Comparison of ENCODE assay signal across 8 cellular contexts in the genomic region with DNA sequence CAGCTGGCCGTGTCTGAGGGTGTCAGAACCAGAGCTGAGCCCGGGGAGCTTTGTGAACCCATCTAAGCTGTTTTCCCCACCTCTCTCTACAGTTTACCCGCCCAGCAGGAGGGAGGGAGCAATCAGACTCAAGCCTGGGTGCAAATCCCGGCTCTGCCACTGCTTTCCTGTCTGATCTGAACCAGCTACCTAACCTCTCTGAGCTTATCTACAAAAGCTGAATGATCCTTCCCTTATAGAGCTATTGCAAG. TPM values are rescaled to one million over a fixed set of nuclear protein-coding genes. Genes with fewer than 3 reads are reported as not detected.
DNase-seq lines count a peak whose midpoint lies in the region; ATAC-seq and TF ChIP-seq lines count a peak whose summit lies in the region.

No MANE protein-coding gene starts in this region.

- POLR2A ChIA-PET in activated CD4-positive, alpha-beta T cell treated with anti-CD3 and anti-CD28 coated beads, Interleukin-2, amount 10 ng/mL, durations not matched to agents 7 days and 5 days (lab: Charles Lee), result interaction anchor here (0.6 to 1.3 kb wide), 2 partner anchors 12 to 15 kb away, joined by 5 to 7 read pairs; partner anchors contain the start of gene APOL1

- H3K27ac Mint-ChIP-seq in activated CD4-positive, alpha-beta T cell treated with anti-CD3 and anti-CD28 coated beads, Interleukin-2, amount 10 ng/mL, durations not matched to agents 7 days and 5 days, result peak overlapping the region; percentile 93

- H3K4me3 ChIP-seq in fibroblast of villous mesenchyme (ENCODE audit: low read depth, low read length) (peak overlapping the region; percentile 84), psoas muscle (peak overlapping the region; percentile 75)

- peak overlapping the region; percentile 90 for H3K4me3 Mint-ChIP-seq in activated CD4-positive, alpha-beta T cell treated with anti-CD3 and anti-CD28 coated beads, Interleukin-2, amount 10 ng/mL, durations not matched to agents 7 days and 5 days

- peaks cover 0 to 17% of the 10 kb centered on the region in 2 donors for H3K36me3 ChIP-seq in psoas muscle (ENCODE audit: insufficient read depth in 1 of 2, low read depth in 1 of 2)

- H3K27me3 Mint-ChIP-seq in activated CD4-positive, alpha-beta T cell treated with anti-CD3 and anti-CD28 coated beads, Interleukin-2, amount 10 ng/mL, durations not matched to agents 7 days and 5 days, result peaks cover 3% of the 10 kb centered on the region

- no peaks in the 10 kb centered on the region for H3K9me3 ChIP-seq in psoas muscle

- peaks cover 44% of the 10 kb centered on the region for H3K4me1 ChIP-seq in psoas muscle

- peaks cover 19% of the 10 kb centered on the region for H3K9me3 Mint-ChIP-seq in activated CD4-positive, alpha-beta T cell treated with anti-CD3 and anti-CD28 coated beads, Interleukin-2, amount 10 ng/mL, durations not matched to agents 7 days and 5 days

- ATAC-seq in psoas muscle (peak in 1 of 4 donors; percentile 31), GM18520 (IDR thresholded peaks at IDR 0.05; ENCODE audit: unreplicated experiment) (no peak)

- peaks cover 53% of the 10 kb centered on the region for H3K36me3 Mint-ChIP-seq in activated CD4-positive, alpha-beta T cell treated with anti-CD3 and anti-CD28 coated beads, Interleukin-2, amount 10 ng/mL, durations not matched to agents 7 days and 5 days (ENCODE audit: low read depth)

- 0 to 1% (median 0%) methylated on average over 4 of the region's 4 CpGs for WGBS in psoas muscle, 3 donors

- H3K27ac ChIP-seq in VCaP, result peak overlapping the region; percentile 84
- H3K27ac ChIP-seq in psoas muscle, result peak overlapping the region; percentile 86

- TF ChIP-seq CTCF in VCaP (conservative IDR thresholded peaks at IDR 0.05) (no peak), fibroblast of villous mesenchyme (IDR thresholded peaks at IDR 0.05; ENCODE audit: insufficient read depth, low read depth, low read length) (no peak), psoas muscle (IDR thresholded peaks at IDR 0.05) (no peak)

- peaks cover 49% of the 10 kb centered on the region for H3K4me1 Mint-ChIP-seq in activated CD4-positive, alpha-beta T cell treated with anti-CD3 and anti-CD28 coated beads, Interleukin-2, amount 10 ng/mL, durations not matched to agents 7 days and 5 days

- intact Hi-C loops in psoas muscle (cut with DNase I), result loop anchor here (2.0 to 5.0 kb wide), 2 partner anchors 42 kb away; no protein-coding TSS in a partner anchor

- H3K27me3 ChIP-seq in psoas muscle (ENCODE audit: insufficient read depth in 3 of 3, low read length in 2 of 3), result no peaks in the 10 kb centered on the region

- CTCF ChIA-PET in activated CD4-positive, alpha-beta T cell treated with anti-CD3 and anti-CD28 coated beads, Interleukin-2, amount 10 ng/mL, durations not matched to agents 7 days and 5 days (lab: Charles Lee), result interaction anchor here (0.6 to 8.5 kb wide), 23 partner anchors 11 to 247 kb away, joined by 3 to 53 read pairs (median 4); partner anchors contain the start of genes APOL1 and TXN2

- no peak for DNase-seq in activated CD4-positive, alpha-beta T cell treated with anti-CD3 and anti-CD28 coated beads, Interleukin-2, amount 10 ng/mL, durations not matched to agents 7 days and 5 days
- DNase-seq in activated CD4-positive, alpha-beta T cell treated with anti-CD3 and anti-CD28 coated beads for 4 hours, result no peak
- DNase-seq in fibroblast of villous mesenchyme (ENCODE audit: low read depth) (no peak), psoas muscle (peak in 1 of 2 donors; percentile 18), DMS79 treated with DMSO at 0.1 percent for 48 hours (lab: John Stamatoyannopoulos, UW) (no peak), NCI-H2227 treated with DMSO at 0.1 percent for 48 hours (lab: John Stamatoyannopoulos, UW) (no peak)

RNA-seq across cellular contexts. Expression of gene APOL2, which starts 0.3 kb away (rescaled TPM):
- 10 to 100 TPM; 77.0 to 85.4 TPM for total RNA-seq in activated CD4-positive, alpha-beta T cell treated with anti-CD3 and anti-CD28 coated beads, Interleukin-2, amount 10 ng/mL, durations not matched to agents 7 days and 5 days
- total RNA-seq in fibroblast of villous mesenchyme (42.5 and 78.2 TPM in 2 replicates), psoas muscle (10 to 100 TPM; 24.4 to 54.7 (median 43.6) TPM)
- 10 to 100 TPM; 17.5 to 52.2 (median 26.8) TPM for polyA plus RNA-seq in psoas muscle

RNA-seq across cellular contexts. Expression of gene APOL1, which starts 13.9 kb away (rescaled TPM):
- total RNA-seq in activated CD4-positive, alpha-beta T cell treated with anti-CD3 and anti-CD28 coated beads, Interleukin-2, amount 10 ng/mL, durations not matched to agents 7 days and 5 days, result 10 to 100 TPM; 50.9 to 60.0 TPM
- total RNA-seq in fibroblast of villous mesenchyme (12.9 and 21.6 TPM in 2 replicates), psoas muscle (10 to 100 TPM in 3 of 4 donors, 1 to 10 TPM in 1; 5.7 to 16.3 (median 13.5) TPM)
- 1 to 10 TPM; 5.3 to 6.0 (median 5.8) TPM for polyA plus RNA-seq in psoas muscle

RNA-seq across cellular contexts. Expression of gene APOL4, which starts 37.5 kb away (rescaled TPM):
- total RNA-seq in activated CD4-positive, alpha-beta T cell treated with anti-CD3 and anti-CD28 coated beads, Interleukin-2, amount 10 ng/mL, durations not matched to agents 7 days and 5 days, result under 1 TPM; 0.54 to 0.57 TPM
- total RNA-seq in fibroblast of villous mesenchyme (not detected in 2 replicates), psoas muscle (1 to 10 TPM in 3 of 4 donors, under 1 TPM in 1; 0.86 to 6.8 (median 2.5) TPM)
- polyA plus RNA-seq in psoas muscle, result 1 to 10 TPM; 1.1 to 2.1 (median 1.6) TPM
